Comparison of ENCODE assay signal across 1 cellular context in genomic region chr2:172995323-172996244, GRCh38.
TF ChIP-seq lines count a peak whose summit lies in the region.

No MANE protein-coding gene starts in this region.

TF ChIP-seq in HepG2, 621 proteins besides CTCF, POLR2A, EP300 and RAD21 (continued from another document and continues in another):
- TF ChIP-seq ZNF276 (CRISPR knock-in tag; IDR thresholded peaks at IDR 0.05; ENCODE audit: low read depth), result no peak
- peak; percentile 43 for TF ChIP-seq RARA (CRISPR knock-in tag; IDR thresholded peaks at IDR 0.05)
- TF ChIP-seq ZNF782 (CRISPR knock-in tag; IDR thresholded peaks at IDR 0.05; ENCODE audit: borderline replicate concordance), result no peak
- TF ChIP-seq MED1 (CRISPR knock-in tag; IDR thresholded peaks at IDR 0.05), result peak; percentile 15; the same call in 1 of the 2 replicates
- TF ChIP-seq ZNF773 (CRISPR knock-in tag; IDR thresholded peaks at IDR 0.05; ENCODE audit: borderline replicate concordance), result no peak
- TF ChIP-seq ZNF101 (CRISPR knock-in tag; IDR thresholded peaks at IDR 0.05; ENCODE audit: borderline replicate concordance, low read depth), result no peak
- no peak for TF ChIP-seq SNAPC4 (CRISPR knock-in tag; IDR thresholded peaks at IDR 0.05)
- no peak for TF ChIP-seq PLRG1 (conservative IDR thresholded peaks at IDR 0.05)
- no peak for TF ChIP-seq FUBP1 (CRISPR knock-in tag; IDR thresholded peaks at IDR 0.05; ENCODE audit: borderline replicate concordance)
- no peak for TF ChIP-seq YEATS4 (CRISPR knock-in tag; IDR thresholded peaks at IDR 0.05; ENCODE audit: borderline replicate concordance)
- TF ChIP-seq ARID4A (CRISPR knock-in tag; IDR thresholded peaks at IDR 0.05; ENCODE audit: borderline replicate concordance), result no peak
- TF ChIP-seq ZSCAN25 (CRISPR knock-in tag; IDR thresholded peaks at IDR 0.05), result peak; percentile 96
- no peak for TF ChIP-seq TP53 (CRISPR knock-in tag; conservative IDR thresholded peaks at IDR 0.05)
- no peak for TF ChIP-seq ZNF343 (CRISPR knock-in tag; IDR thresholded peaks at IDR 0.05)
- peak; percentile 45; the same call in 1 of the 2 replicates for TF ChIP-seq NCOA2 (CRISPR knock-in tag; IDR thresholded peaks at IDR 0.05)
- no peak for TF ChIP-seq ZBTB3 (CRISPR knock-in tag; IDR thresholded peaks at IDR 0.05; ENCODE audit: borderline replicate concordance, low read depth)
- TF ChIP-seq ZNF83 (CRISPR knock-in tag; IDR thresholded peaks at IDR 0.05; ENCODE audit: borderline replicate concordance), result no peak
- peak; percentile 77; the same call in 1 of the 2 replicates for TF ChIP-seq RXRB (CRISPR knock-in tag; IDR thresholded peaks at IDR 0.05; ENCODE audit: borderline replicate concordance)
- TF ChIP-seq KDM2A (CRISPR knock-in tag; IDR thresholded peaks at IDR 0.05; ENCODE audit: borderline replicate concordance, low read depth), result no peak
- TF ChIP-seq AKNA (CRISPR knock-in tag; IDR thresholded peaks at IDR 0.05; ENCODE audit: borderline replicate concordance), result no peak
- no peak for TF ChIP-seq ONECUT2 (CRISPR knock-in tag; IDR thresholded peaks at IDR 0.05)
- no peak for TF ChIP-seq ARHGAP35 (CRISPR knock-in tag; IDR thresholded peaks at IDR 0.05; ENCODE audit: borderline replicate concordance)
- TF ChIP-seq BORCS8-MEF2B (CRISPR knock-in tag; IDR thresholded peaks at IDR 0.05), result no peak
- TF ChIP-seq NONO (IDR thresholded peaks at IDR 0.05), result no peak
- TF ChIP-seq NONO (CRISPR knock-in tag; conservative IDR thresholded peaks at IDR 0.05), result no peak
- TF ChIP-seq ZNF333 (CRISPR knock-in tag; IDR thresholded peaks at IDR 0.05; ENCODE audit: borderline replicate concordance), result no peak
- peak; percentile 77; the same call in 1 of the 2 replicates for TF ChIP-seq CEBPB (IDR thresholded peaks at IDR 0.05; ENCODE audit: borderline replicate concordance, low read depth, low read length)
- TF ChIP-seq JUND (CRISPR knock-in tag; IDR thresholded peaks at IDR 0.05), result no peak
- no peak for TF ChIP-seq CHCHD3 (CRISPR knock-in tag; IDR thresholded peaks at IDR 0.05)
- TF ChIP-seq NAIF1 (CRISPR knock-in tag; IDR thresholded peaks at IDR 0.05; ENCODE audit: borderline replicate concordance), result no peak
- TF ChIP-seq SETDB1 (CRISPR knock-in tag; IDR thresholded peaks at IDR 0.05; ENCODE audit: borderline replicate concordance), result no peak
- no peak for TF ChIP-seq ZMYM3 (CRISPR knock-in tag; IDR thresholded peaks at IDR 0.05)
- TF ChIP-seq ZNF737 (CRISPR knock-in tag; IDR thresholded peaks at IDR 0.05; ENCODE audit: borderline replicate concordance), result no peak
- no peak for TF ChIP-seq ZNF547 (CRISPR knock-in tag; IDR thresholded peaks at IDR 0.05)
- no peak for TF ChIP-seq ZNF777 (CRISPR knock-in tag; IDR thresholded peaks at IDR 0.05)
- TF ChIP-seq ZNF720 (CRISPR knock-in tag; IDR thresholded peaks at IDR 0.05), result no peak
- no peak for TF ChIP-seq NR2F2 (IDR thresholded peaks at IDR 0.05; ENCODE audit: borderline replicate concordance, low read depth)
- no peak for TF ChIP-seq ELK4 (CRISPR knock-in tag; IDR thresholded peaks at IDR 0.05; ENCODE audit: borderline replicate concordance)
- TF ChIP-seq FOXK2 (IDR thresholded peaks at IDR 0.05), result no peak
- TF ChIP-seq RBM39 (IDR thresholded peaks at IDR 0.05; ENCODE audit: low read depth, low read length, poor library complexity, severe bottlenecking), result no peak
- TF ChIP-seq ZSCAN29 (CRISPR knock-in tag; conservative IDR thresholded peaks at IDR 0.05), result 0 out of 2 replicates have a peak, but pooled peaks have one; percentile 28
- no peak for TF ChIP-seq ZSCAN30 (CRISPR knock-in tag; IDR thresholded peaks at IDR 0.05)
- no peak for TF ChIP-seq ATF1 (CRISPR knock-in tag; IDR thresholded peaks at IDR 0.05)
- TF ChIP-seq ZNF597 (CRISPR knock-in tag; IDR thresholded peaks at IDR 0.05), result no peak
- TF ChIP-seq SOX5 (CRISPR knock-in tag; IDR thresholded peaks at IDR 0.05; ENCODE audit: borderline replicate concordance), result peak; percentile 33; the same call in 1 of the 2 replicates
